2 cellular contexts compared by ENCODE assay signal in the genomic region with DNA sequence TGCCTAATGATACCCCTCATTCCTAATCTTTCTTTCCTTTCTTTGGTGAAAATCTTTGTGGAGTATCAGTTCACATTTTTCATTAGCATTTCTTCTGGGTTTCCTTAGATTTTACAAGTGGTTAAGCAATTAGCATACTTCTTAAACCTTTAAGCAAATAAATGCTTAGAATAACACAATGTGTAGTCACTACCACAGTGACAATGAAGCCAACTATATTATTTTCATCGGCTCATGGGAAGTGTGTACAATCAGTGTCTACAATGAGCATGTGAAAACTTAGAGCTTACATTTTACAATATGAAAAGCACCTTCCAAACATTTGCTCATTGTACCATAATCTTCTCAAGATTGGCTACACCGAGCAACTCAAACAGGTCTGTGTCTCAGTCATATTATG.
TF ChIP-seq lines count a peak whose summit lies in the region.

No MANE protein-coding gene starts in this region.

TF ChIP-seq in GM23338, 12 proteins besides CTCF, POLR2A, EP300 and RAD21 (continues in another document):
- TF ChIP-seq, protein P1, sequence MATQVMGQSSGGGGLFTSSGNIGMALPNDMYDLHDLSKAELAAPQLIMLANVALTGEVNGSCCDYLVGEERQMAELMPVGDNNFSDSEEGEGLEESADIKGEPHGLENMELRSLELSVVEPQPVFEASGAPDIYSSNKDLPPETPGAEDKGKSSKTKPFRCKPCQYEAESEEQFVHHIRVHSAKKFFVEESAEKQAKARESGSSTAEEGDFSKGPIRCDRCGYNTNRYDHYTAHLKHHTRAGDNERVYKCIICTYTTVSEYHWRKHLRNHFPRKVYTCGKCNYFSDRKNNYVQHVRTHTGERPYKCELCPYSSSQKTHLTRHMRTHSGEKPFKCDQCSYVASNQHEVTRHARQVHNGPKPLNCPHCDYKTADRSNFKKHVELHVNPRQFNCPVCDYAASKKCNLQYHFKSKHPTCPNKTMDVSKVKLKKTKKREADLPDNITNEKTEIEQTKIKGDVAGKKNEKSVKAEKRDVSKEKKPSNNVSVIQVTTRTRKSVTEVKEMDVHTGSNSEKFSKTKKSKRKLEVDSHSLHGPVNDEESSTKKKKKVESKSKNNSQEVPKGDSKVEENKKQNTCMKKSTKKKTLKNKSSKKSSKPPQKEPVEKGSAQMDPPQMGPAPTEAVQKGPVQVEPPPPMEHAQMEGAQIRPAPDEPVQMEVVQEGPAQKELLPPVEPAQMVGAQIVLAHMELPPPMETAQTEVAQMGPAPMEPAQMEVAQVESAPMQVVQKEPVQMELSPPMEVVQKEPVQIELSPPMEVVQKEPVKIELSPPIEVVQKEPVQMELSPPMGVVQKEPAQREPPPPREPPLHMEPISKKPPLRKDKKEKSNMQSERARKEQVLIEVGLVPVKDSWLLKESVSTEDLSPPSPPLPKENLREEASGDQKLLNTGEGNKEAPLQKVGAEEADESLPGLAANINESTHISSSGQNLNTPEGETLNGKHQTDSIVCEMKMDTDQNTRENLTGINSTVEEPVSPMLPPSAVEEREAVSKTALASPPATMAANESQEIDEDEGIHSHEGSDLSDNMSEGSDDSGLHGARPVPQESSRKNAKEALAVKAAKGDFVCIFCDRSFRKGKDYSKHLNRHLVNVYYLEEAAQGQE (IDR thresholded peaks at IDR 0.05; ENCODE audit: unreplicated experiment): no peak
- TF ChIP-seq ZNF331 (CRISPR knock-in tag; IDR thresholded peaks at IDR 0.05; ENCODE audit: low read depth) (no peak), EZH2phosphoT487 (IDR thresholded peaks at IDR 0.05; ENCODE audit: unreplicated experiment) (no peak), ZNF114 (CRISPR knock-in tag; IDR thresholded peaks at IDR 0.05) (no peak), EZH2 (IDR thresholded peaks at IDR 0.05; ENCODE audit: low read depth, unreplicated experiment) (no peak), CREB1 (CRISPR knock-in tag; IDR thresholded peaks at IDR 0.05; ENCODE audit: low read depth) (no peak), STAT1 (IDR thresholded peaks at IDR 0.05; ENCODE audit: unreplicated experiment) (no peak), NANOG (IDR thresholded peaks at IDR 0.05; ENCODE audit: borderline replicate concordance) (no peak)
- TF ChIP-seq, protein P2, sequence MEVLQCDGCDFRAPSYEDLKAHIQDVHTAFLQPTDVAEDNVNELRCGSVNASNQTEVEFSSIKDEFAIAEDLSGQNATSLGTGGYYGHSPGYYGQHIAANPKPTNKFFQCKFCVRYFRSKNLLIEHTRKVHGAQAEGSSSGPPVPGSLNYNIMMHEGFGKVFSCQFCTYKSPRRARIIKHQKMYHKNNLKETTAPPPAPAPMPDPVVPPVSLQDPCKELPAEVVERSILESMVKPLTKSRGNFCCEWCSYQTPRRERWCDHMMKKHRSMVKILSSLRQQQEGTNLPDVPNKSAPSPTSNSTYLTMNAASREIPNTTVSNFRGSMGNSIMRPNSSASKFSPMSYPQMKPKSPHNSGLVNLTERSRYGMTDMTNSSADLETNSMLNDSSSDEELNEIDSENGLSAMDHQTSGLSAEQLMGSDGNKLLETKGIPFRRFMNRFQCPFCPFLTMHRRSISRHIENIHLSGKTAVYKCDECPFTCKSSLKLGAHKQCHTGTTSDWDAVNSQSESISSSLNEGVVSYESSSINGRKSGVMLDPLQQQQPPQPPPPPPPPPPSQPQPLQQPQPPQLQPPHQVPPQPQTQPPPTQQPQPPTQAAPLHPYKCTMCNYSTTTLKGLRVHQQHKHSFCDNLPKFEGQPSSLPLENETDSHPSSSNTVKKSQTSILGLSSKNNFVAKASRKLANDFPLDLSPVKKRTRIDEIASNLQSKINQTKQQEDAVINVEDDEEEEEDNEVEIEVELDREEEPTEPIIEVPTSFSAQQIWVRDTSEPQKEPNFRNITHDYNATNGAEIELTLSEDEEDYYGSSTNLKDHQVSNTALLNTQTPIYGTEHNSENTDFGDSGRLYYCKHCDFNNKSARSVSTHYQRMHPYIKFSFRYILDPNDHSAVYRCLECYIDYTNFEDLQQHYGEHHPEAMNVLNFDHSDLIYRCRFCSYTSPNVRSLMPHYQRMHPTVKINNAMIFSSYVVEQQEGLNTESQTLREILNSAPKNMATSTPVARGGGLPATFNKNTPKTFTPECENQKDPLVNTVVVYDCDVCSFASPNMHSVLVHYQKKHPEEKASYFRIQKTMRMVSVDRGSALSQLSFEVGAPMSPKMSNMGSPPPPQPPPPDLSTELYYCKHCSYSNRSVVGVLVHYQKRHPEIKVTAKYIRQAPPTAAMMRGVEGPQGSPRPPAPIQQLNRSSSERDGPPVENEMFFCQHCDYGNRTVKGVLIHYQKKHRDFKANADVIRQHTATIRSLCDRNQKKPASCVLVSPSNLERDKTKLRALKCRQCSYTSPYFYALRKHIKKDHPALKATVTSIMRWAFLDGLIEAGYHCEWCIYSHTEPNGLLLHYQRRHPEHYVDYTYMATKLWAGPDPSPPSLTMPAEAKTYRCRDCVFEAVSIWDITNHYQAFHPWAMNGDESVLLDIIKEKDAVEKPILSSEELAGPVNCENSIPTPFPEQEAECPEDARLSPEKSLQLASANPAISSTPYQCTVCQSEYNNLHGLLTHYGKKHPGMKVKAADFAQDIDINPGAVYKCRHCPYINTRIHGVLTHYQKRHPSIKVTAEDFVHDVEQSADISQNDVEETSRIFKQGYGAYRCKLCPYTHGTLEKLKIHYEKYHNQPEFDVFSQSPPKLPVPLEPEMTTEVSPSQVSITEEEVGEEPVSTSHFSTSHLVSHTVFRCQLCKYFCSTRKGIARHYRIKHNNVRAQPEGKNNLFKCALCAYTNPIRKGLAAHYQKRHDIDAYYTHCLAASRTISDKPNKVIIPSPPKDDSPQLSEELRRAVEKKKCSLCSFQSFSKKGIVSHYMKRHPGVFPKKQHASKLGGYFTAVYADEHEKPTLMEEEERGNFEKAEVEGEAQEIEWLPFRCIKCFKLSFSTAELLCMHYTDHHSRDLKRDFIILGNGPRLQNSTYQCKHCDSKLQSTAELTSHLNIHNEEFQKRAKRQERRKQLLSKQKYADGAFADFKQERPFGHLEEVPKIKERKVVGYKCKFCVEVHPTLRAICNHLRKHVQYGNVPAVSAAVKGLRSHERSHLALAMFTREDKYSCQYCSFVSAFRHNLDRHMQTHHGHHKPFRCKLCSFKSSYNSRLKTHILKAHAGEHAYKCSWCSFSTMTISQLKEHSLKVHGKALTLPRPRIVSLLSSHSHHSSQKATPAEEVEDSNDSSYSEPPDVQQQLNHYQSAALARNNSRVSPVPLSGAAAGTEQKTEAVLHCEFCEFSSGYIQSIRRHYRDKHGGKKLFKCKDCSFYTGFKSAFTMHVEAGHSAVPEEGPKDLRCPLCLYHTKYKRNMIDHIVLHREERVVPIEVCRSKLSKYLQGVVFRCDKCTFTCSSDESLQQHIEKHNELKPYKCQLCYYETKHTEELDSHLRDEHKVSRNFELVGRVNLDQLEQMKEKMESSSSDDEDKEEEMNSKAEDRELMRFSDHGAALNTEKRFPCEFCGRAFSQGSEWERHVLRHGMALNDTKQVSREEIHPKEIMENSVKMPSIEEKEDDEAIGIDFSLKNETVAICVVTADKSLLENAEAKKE (CRISPR knock-in tag; IDR thresholded peaks at IDR 0.05): no peak
- TF ChIP-seq, protein P3, sequence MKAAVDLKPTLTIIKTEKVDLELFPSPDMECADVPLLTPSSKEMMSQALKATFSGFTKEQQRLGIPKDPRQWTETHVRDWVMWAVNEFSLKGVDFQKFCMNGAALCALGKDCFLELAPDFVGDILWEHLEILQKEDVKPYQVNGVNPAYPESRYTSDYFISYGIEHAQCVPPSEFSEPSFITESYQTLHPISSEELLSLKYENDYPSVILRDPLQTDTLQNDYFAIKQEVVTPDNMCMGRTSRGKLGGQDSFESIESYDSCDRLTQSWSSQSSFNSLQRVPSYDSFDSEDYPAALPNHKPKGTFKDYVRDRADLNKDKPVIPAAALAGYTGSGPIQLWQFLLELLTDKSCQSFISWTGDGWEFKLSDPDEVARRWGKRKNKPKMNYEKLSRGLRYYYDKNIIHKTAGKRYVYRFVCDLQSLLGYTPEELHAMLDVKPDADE (IDR thresholded peaks at IDR 0.05): no peak

TF ChIP-seq in K562, 482 proteins besides CTCF, POLR2A, EP300 and RAD21:
- TF ChIP-seq FOXM1 (IDR thresholded peaks at IDR 0.05; ENCODE audit: low read depth): no peak
- TF ChIP-seq FOXM1 (CRISPR knock-in tag; IDR thresholded peaks at IDR 0.05; ENCODE audit: low read depth): no peak
- TF ChIP-seq ATF1 (CRISPR knock-in tag; IDR thresholded peaks at IDR 0.05): no peak
- no peak for TF ChIP-seq ATF1 (tag; IDR thresholded peaks at IDR 0.05)
- no peak for TF ChIP-seq NCOA2 (IDR thresholded peaks at IDR 0.05; ENCODE audit: partially characterized antibody in 2 of 2)
